17 cellular contexts compared by ENCODE assay signal in the genomic region with DNA sequence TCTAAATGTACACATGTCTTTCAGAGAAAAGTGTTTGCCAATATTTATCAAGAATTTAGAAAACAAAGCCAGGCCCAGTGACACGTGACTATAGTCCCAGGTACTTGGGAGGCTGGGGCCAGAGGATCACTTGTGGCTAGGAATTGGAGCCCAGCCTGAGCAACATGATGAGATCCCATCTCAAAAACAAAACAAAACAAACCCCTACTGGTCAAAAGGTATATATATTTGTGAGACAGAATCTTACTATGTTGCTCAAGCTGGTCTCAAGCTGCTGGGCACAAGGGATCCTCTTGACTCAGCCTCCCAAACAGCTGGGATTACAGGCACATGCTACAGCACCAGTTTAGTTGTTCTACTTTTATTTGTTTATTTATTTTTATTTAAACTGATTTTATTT.
DNase-seq lines count a peak whose midpoint lies in the region; ATAC-seq, FAIRE-seq and TF ChIP-seq lines count a peak whose summit lies in the region.
"Had no signal": no experiment of that assay in that cellular context is flagged by ENCODE, and none has a peak within 500 bp of the region (broad histone marks: within the 10 kb centered on the region; RNA-seq: fewer than 3 reads in every experiment).

No MANE protein-coding gene starts in this region.

- ATAC-seq in HepG2 (peak; percentile 57), right lobe of liver (no peak), HG02973 (IDR thresholded peaks at IDR 0.05; ENCODE audit: unreplicated experiment) (peak; percentile 60), lower lobe of right lung (no peak)
- ATAC-seq: heart right ventricle; left lobe of liver; stimulated activated memory B cell treated with anti-CD40 and anti-IgM and Interleukin-4, amounts not matched to agents 10 μg/mL and 1 μg/mL and 100 μg/mL, for 72 hours had no signal

- H3K79me2 ChIP-seq in HepG2 (ENCODE audit: insufficient read depth, low read length) = no peaks in the 10 kb centered on the region

- no peak overlapping the region for H2AFZ ChIP-seq in HepG2 (ENCODE audit: low read length)

- TF ChIP-seq POLR2A in HepG2 (IDR thresholded peaks at IDR 0.05; ENCODE audit: insufficient read depth in 1 of 2, low read depth in 2 of 2, low read length in 2 of 2) = no peak
- TF ChIP-seq POLR2A in right lobe of liver (IDR thresholded peaks at IDR 0.05) = no peak
- TF ChIP-seq POLR2A in GM12892 (IDR thresholded peaks at IDR 0.05; ENCODE audit: low read depth, low read length) = no peak

- no peak overlapping the region for H3K4me3 Mint-ChIP-seq in type B pancreatic cell
- H3K4me3 Mint-ChIP-seq: activated CD4-positive, alpha-beta memory T cell treated with anti-CD3 and anti-CD28 coated beads for 36 hours; naive B cell; stimulated activated memory B cell treated with anti-CD40 and anti-IgM and Interleukin-4, amounts not matched to agents 10 μg/mL and 1 μg/mL and 100 μg/mL, for 72 hours had no signal

- H3K27ac Mint-ChIP-seq in type B pancreatic cell = no peak overlapping the region
- H3K27ac Mint-ChIP-seq: activated CD4-positive, alpha-beta memory T cell treated with anti-CD3 and anti-CD28 coated beads for 36 hours; stimulated activated memory B cell treated with anti-CD40 and anti-IgM and Interleukin-4, amounts not matched to agents 10 μg/mL and 1 μg/mL and 100 μg/mL, for 72 hours had no signal

- BruUV-seq in HepG2 (replicated peaks; lab: Mats Ljungman, UMichigan) = no TSS peak

- no peaks in the 10 kb centered on the region for H4K20me1 ChIP-seq in HepG2 (ENCODE audit: insufficient read depth, low read length)

- peaks cover 18% of the 10 kb centered on the region for H3K9me3 Mint-ChIP-seq in type B pancreatic cell

- intact Hi-C loops in HepG2 (cut with micrococcal nuclease; ENCODE audit: unreplicated experiment) = no loop called here
- intact Hi-C loops in right lobe of liver (cut with DNase I) = no loop called here
- intact Hi-C loops in lower lobe of right lung (cut with DNase I) = no loop called here

- 6% methylated on average over 1 of the region's 1 CpG for WGBS in HepG2 (ENCODE audit: low lambda C conversion rate)
- WGBS in right lobe of liver (ENCODE audit: insufficient coverage, low coverage, low lambda C conversion rate, missing lambda C conversion rate) = 56% methylated on average over 1 of the region's 1 CpG

- H3K36me3 Mint-ChIP-seq in type B pancreatic cell = no peaks in the 10 kb centered on the region
- H3K36me3 Mint-ChIP-seq: activated CD4-positive, alpha-beta memory T cell treated with anti-CD3 and anti-CD28 coated beads for 36 hours; stimulated activated memory B cell treated with anti-CD40 and anti-IgM and Interleukin-4, amounts not matched to agents 10 μg/mL and 1 μg/mL and 100 μg/mL, for 72 hours had no signal

- POLR2A ChIA-PET in HepG2 (lab: Yijun Ruan, JAX) = no interaction called here

- H3K27ac ChIP-seq in HepG2 (ENCODE audit: extremely low read length, insufficient read depth, low read length) (no peak overlapping the region), right lobe of liver (no peak overlapping the region), caudate nucleus (ENCODE audit: low read depth, low read length) (no peak overlapping the region), lower lobe of right lung (no peak overlapping the region)
- H3K27ac ChIP-seq: heart right ventricle, Peyer's patch had no signal

- no peak for TF ChIP-seq RAD21 in HepG2 (CRISPR knock-in tag; IDR thresholded peaks at IDR 0.05)

- no peak for TF ChIP-seq EP300 in HepG2 (IDR thresholded peaks at IDR 0.05; ENCODE audit: low read depth in 2 of 2, low read length in 2 of 2)
- no peak for TF ChIP-seq EP300 in HepG2 (CRISPR knock-in tag; IDR thresholded peaks at IDR 0.05; ENCODE audit: borderline replicate concordance)

- no peak overlapping the region for H3K4me2 ChIP-seq in HepG2 (ENCODE audit: low read depth, low read length)

- DNase-seq in HepG2 (ENCODE audit: low spot score) (no peak), right lobe of liver (no peak), RPMI7951 (ENCODE audit: low read depth) (peak; percentile 9), type B pancreatic cell (ENCODE audit: extremely low spot score, unreplicated experiment) (no peak), caudate nucleus (lab: John Stamatoyannopoulos, UW) (no peak), lower lobe of right lung (no peak), GM12892 (ENCODE audit: insufficient read length) (no peak)
- DNase-seq: activated CD4-positive, alpha-beta memory T cell treated with anti-CD3 and anti-CD28 coated beads for 36 hours; heart right ventricle; naive B cell; NCI-H345; Peyer's patch; stimulated activated CD4-positive, alpha-beta T cell treated with anti-CD3 and anti-CD28 coated beads, Interleukin-4, amount 100 ng/mL, for 24 hours had no signal

- no peaks in the 10 kb centered on the region for H3K9me3 ChIP-seq in HepG2 (ENCODE audit: low read length)
- H3K9me3 ChIP-seq in right lobe of liver = no peaks in the 10 kb centered on the region
- H3K9me3 ChIP-seq in lower lobe of right lung = no peaks in the 10 kb centered on the region
- H3K9me3 ChIP-seq: Peyer's patch had no signal

- no peak overlapping the region for H3K9ac ChIP-seq in HepG2 (ENCODE audit: insufficient read depth, low read depth, low read length)

- H3K4me1 ChIP-seq in HepG2 (ENCODE audit: insufficient read depth, low read length) (no peaks in the 10 kb centered on the region), right lobe of liver (no peaks in the 10 kb centered on the region), lower lobe of right lung (no peaks in the 10 kb centered on the region)
- H3K4me1 ChIP-seq: heart right ventricle, Peyer's patch had no signal

- CTCF ChIA-PET in HepG2 (lab: Yijun Ruan, JAX; ENCODE audit: low intra/inter-chr PET ratio, low total read pairs) = no interaction called here

- no peak for TF ChIP-seq CTCF in HepG2 (CRISPR knock-in tag; IDR thresholded peaks at IDR 0.05)
- no peak for TF ChIP-seq CTCF in right lobe of liver (IDR thresholded peaks at IDR 0.05)
- peak; percentile 46 for TF ChIP-seq CTCF in type B pancreatic cell (conservative IDR thresholded peaks at IDR 0.05)
- TF ChIP-seq CTCF in lower lobe of right lung (IDR thresholded peaks at IDR 0.05) = no peak

- H3K27me3 ChIP-seq in HepG2 (ENCODE audit: control insufficient read depth in 1 of 2, insufficient read depth in 2 of 2, low read length in 2 of 2) = no peaks in the 10 kb centered on the region
- H3K27me3 ChIP-seq in right lobe of liver = no peaks in the 10 kb centered on the region
- H3K27me3 ChIP-seq in lower lobe of right lung (ENCODE audit: low read depth) = no peaks in the 10 kb centered on the region
- H3K27me3 ChIP-seq: heart right ventricle, Peyer's patch had no signal

- no peaks in the 10 kb centered on the region for H3K4me1 Mint-ChIP-seq in type B pancreatic cell (ENCODE audit: unreplicated experiment)
- H3K4me1 Mint-ChIP-seq: naive B cell; stimulated activated memory B cell treated with anti-CD40 and anti-IgM and Interleukin-4, amounts not matched to agents 10 μg/mL and 1 μg/mL and 100 μg/mL, for 72 hours had no signal

- in situ Hi-C loops in HepG2 (cut with HindIII; ENCODE audit: extremely low pct_ligation_motif_present, low pct_unique_long_range_greater_than_20kb) = no loop called here

- no peaks in the 10 kb centered on the region for H3K36me3 ChIP-seq in HepG2 (replicated peaks in 1 of 2; ENCODE audit: control insufficient read depth in 1 of 2, insufficient read depth in 2 of 2, low read length in 2 of 2)
- no peaks in the 10 kb centered on the region for H3K36me3 ChIP-seq in right lobe of liver
- no peaks in the 10 kb centered on the region for H3K36me3 ChIP-seq in lower lobe of right lung
- H3K36me3 ChIP-seq: heart right ventricle, Peyer's patch had no signal

- FAIRE-seq in HepG2 (lab: Jason Lieb, UNC) = no peak
- FAIRE-seq in GM12892 (lab: Jason Lieb, UNC) = no peak
- FAIRE-seq: D721Med had no signal

- H3K27me3 Mint-ChIP-seq in type B pancreatic cell = no peaks in the 10 kb centered on the region
- H3K27me3 Mint-ChIP-seq: activated CD4-positive, alpha-beta memory T cell treated with anti-CD3 and anti-CD28 coated beads for 36 hours had no signal

- H3K4me3 ChIP-seq in HepG2 (replicated peaks in 1 of 3; ENCODE audit: insufficient read depth in 1 of 3, low read depth in 2 of 3, low read length in 3 of 3) (no peak overlapping the region), right lobe of liver (no peak overlapping the region), lower lobe of right lung (no peak overlapping the region)
- H3K4me3 ChIP-seq: heart right ventricle, Peyer's patch had no signal

TF ChIP-seq in HepG2, 621 proteins besides CTCF, POLR2A, EP300 and RAD21 (continues in another document):
- TF ChIP-seq GABPB1 (CRISPR knock-in tag; IDR thresholded peaks at IDR 0.05) (no peak), ZNF770 (CRISPR knock-in tag; IDR thresholded peaks at IDR 0.05) (peak; percentile 53; the same call in 1 of the 2 replicates), ZBTB2 (CRISPR knock-in tag; IDR thresholded peaks at IDR 0.05; ENCODE audit: low read depth) (no peak)

Comparison
In these comparisons a context has a peak if more than half of its experiments do, and no peak if none do; other contexts are left out.
1. ATAC-seq: peak in HepG2 (single experiment) and HG02973 (single experiment); none in right lobe of liver (0 of 4) and lower lobe of right lung (0 of 2).